Comparison of ENCODE assay signal across 8 cellular contexts in the genomic region with DNA sequence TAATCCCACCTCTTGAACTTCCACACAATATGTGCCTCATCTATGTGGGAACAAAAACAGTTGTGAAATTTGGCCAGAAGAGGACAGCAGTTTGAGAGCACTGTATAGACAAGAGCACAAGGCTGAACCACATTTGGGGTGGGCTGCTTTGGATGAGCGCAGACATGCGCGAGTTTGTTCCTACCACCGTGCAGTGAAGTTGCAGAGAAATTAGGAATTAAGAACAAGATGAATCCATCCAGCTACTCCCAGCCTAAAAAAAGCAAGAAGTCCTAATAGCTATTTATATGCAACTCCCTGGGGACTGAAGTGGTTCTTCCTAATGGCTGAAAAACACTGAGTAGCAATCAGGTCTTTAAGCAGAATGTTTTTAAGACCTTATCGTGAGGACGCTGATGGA. TPM values are rescaled to one million over a fixed set of nuclear protein-coding genes. Genes with fewer than 3 reads are reported as not detected.
DNase-seq lines count a peak whose midpoint lies in the region; ATAC-seq and TF ChIP-seq lines count a peak whose summit lies in the region.

No MANE protein-coding gene starts in this region.

- no peaks in the 10 kb centered on the region for H3K9me3 Mint-ChIP-seq in activated T-cell treated with anti-CD3 and anti-CD28 coated beads, Interleukin-2, amount 50 U/mL, for 72 hours
- no peaks in the 10 kb centered on the region for H3K9me3 Mint-ChIP-seq in activated CD4-positive, alpha-beta memory T cell treated with anti-CD3 and anti-CD28 coated beads, Interleukin-2, amount 10 ng/mL, durations not matched to agents 7 days and 5 days

- TF ChIP-seq CTCF in upper lobe of right lung (IDR thresholded peaks at IDR 0.05) = no peak

- peaks cover 2% of the 10 kb centered on the region for H3K4me1 ChIP-seq in right cardiac atrium (ENCODE audit: control insufficient read depth, insufficient read depth, low read length)
- peaks cover 7% of the 10 kb centered on the region for H3K4me1 ChIP-seq in upper lobe of right lung

- no peak for ATAC-seq in activated T-cell treated with anti-CD3 and anti-CD28 coated beads, Interleukin-2, amount 50 U/mL, for 72 hours (replicated peaks in 1 of 2)
- ATAC-seq in right cardiac atrium = peak in 1 of 2 donors; percentile 17
- no peak for ATAC-seq in upper lobe of right lung
- no peak for ATAC-seq in HG02840 (IDR thresholded peaks at IDR 0.05; ENCODE audit: low FRiP score, unreplicated experiment)

- peaks cover 11% of the 10 kb centered on the region for H3K4me1 Mint-ChIP-seq in activated T-cell treated with anti-CD3 and anti-CD28 coated beads, Interleukin-2, amount 50 U/mL, for 72 hours (ENCODE audit: low read depth)
- peaks cover 35% of the 10 kb centered on the region for H3K4me1 Mint-ChIP-seq in activated CD4-positive, alpha-beta memory T cell treated with anti-CD3 and anti-CD28 coated beads, Interleukin-2, amount 10 ng/mL, durations not matched to agents 7 days and 5 days

- intact Hi-C loops in right cardiac atrium (cut with DNase I) = loop anchor here in 1 of 4 donors (5.0 kb wide), 1 partner anchor 33 kb away; no protein-coding TSS in a partner anchor
- intact Hi-C loops in upper lobe of right lung (cut with DNase I) = no loop called here

- WGBS in right cardiac atrium = 7% methylated on average over 6 of the region's 6 CpGs

- POLR2A ChIA-PET in activated CD4-positive, alpha-beta memory T cell treated with anti-CD3 and anti-CD28 coated beads, Interleukin-2, amount 10 ng/mL, durations not matched to agents 7 days and 5 days (lab: Charles Lee) = interaction anchor here (0.6 to 4.5 kb wide), 8 partner anchors 12 to 37 kb away, joined by 3 to 39 read pairs (median 7); a partner anchor contains a TSS

- no peaks in the 10 kb centered on the region for H3K27me3 ChIP-seq in right cardiac atrium (ENCODE audit: control insufficient read depth, insufficient read depth)
- H3K27me3 ChIP-seq in upper lobe of right lung = no peaks in the 10 kb centered on the region

- H3K4me3 ChIP-seq in right cardiac atrium (ENCODE audit: low read length) (peak overlapping the region; percentile 90), upper lobe of right lung (peak overlapping the region; percentile 55)

- H3K4me3 Mint-ChIP-seq in activated T-cell treated with anti-CD3 and anti-CD28 coated beads, Interleukin-2, amount 50 U/mL, for 72 hours = peak overlapping the region; percentile 75 to 85
- H3K4me3 Mint-ChIP-seq in activated CD4-positive, alpha-beta memory T cell treated with anti-CD3 and anti-CD28 coated beads, Interleukin-2, amount 10 ng/mL, durations not matched to agents 7 days and 5 days = peak overlapping the region; percentile 75

- CTCF ChIA-PET in activated CD4-positive, alpha-beta memory T cell treated with anti-CD3 and anti-CD28 coated beads, Interleukin-2, amount 10 ng/mL, durations not matched to agents 7 days and 5 days (lab: Charles Lee) = interaction anchor here (1.3 to 5.1 kb wide), 10 partner anchors 9 to 93 kb away, joined by 3 to 71 read pairs (median 12); a partner anchor contains a TSS

- H3K27ac ChIP-seq in right cardiac atrium (ENCODE audit: low read length) = no peak overlapping the region
- H3K27ac ChIP-seq in upper lobe of right lung = peak overlapping the region; percentile 87

- H3K9me3 ChIP-seq in right cardiac atrium (ENCODE audit: control insufficient read depth, low read length) (no peaks in the 10 kb centered on the region), upper lobe of right lung (no peaks in the 10 kb centered on the region)

- H3K36me3 ChIP-seq in upper lobe of right lung = no peaks in the 10 kb centered on the region

- H3K27me3 Mint-ChIP-seq in activated T-cell treated with anti-CD3 and anti-CD28 coated beads, Interleukin-2, amount 50 U/mL, for 72 hours (ENCODE audit: low read depth) = peaks cover 30% of the 10 kb centered on the region
- peaks cover 8% of the 10 kb centered on the region for H3K27me3 Mint-ChIP-seq in activated CD4-positive, alpha-beta memory T cell treated with anti-CD3 and anti-CD28 coated beads, Interleukin-2, amount 10 ng/mL, durations not matched to agents 7 days and 5 days

- H3K27ac Mint-ChIP-seq in activated T-cell treated with anti-CD3 and anti-CD28 coated beads, Interleukin-2, amount 50 U/mL, for 72 hours = peak overlapping the region; percentile 70
- no peak overlapping the region for H3K27ac Mint-ChIP-seq in activated CD4-positive, alpha-beta memory T cell treated with anti-CD3 and anti-CD28 coated beads, Interleukin-2, amount 10 ng/mL, durations not matched to agents 7 days and 5 days

- DNase-seq in activated T-cell treated with anti-CD3 and anti-CD28 coated beads, Interleukin-2, amount 50 U/mL, for 72 hours = no peak
- DNase-seq in activated T-cell treated with anti-CD3 and anti-CD28 coated beads for 4 hours (no peak), right cardiac atrium (no peak), upper lobe of right lung (no peak), germinal center (ENCODE audit: low spot score) (no peak), foreskin melanocyte (no peak)
- no peak for DNase-seq in activated CD4-positive, alpha-beta memory T cell treated with anti-CD3 and anti-CD28 coated beads, Interleukin-2, amount 10 ng/mL, durations not matched to agents 7 days and 5 days

- peaks cover 4% of the 10 kb centered on the region in 2 donors for H3K36me3 Mint-ChIP-seq in activated T-cell treated with anti-CD3 and anti-CD28 coated beads, Interleukin-2, amount 50 U/mL, for 72 hours (ENCODE audit: insufficient read depth in 2 of 2)
- peaks cover 15% of the 10 kb centered on the region for H3K36me3 Mint-ChIP-seq in activated CD4-positive, alpha-beta memory T cell treated with anti-CD3 and anti-CD28 coated beads, Interleukin-2, amount 10 ng/mL, durations not matched to agents 7 days and 5 days (ENCODE audit: low read depth)

RNA-seq across cellular contexts. Expression of a gene that starts 1.0 kb away (rescaled TPM):
- 1 to 10 TPM; 6.2 to 8.4 TPM for total RNA-seq in activated T-cell treated with anti-CD3 and anti-CD28 coated beads, Interleukin-2, amount 50 U/mL, for 72 hours
- 10 to 100 TPM; 10.5 to 12.0 TPM for total RNA-seq in activated CD4-positive, alpha-beta memory T cell treated with anti-CD3 and anti-CD28 coated beads, Interleukin-2, amount 10 ng/mL, durations not matched to agents 7 days and 5 days
- total RNA-seq in right cardiac atrium = 10 to 100 TPM in 3 of 4 donors, 1 to 10 TPM in 1; 7.8 to 14.4 (median 11.4) TPM
- polyA plus RNA-seq in right cardiac atrium = 4.7 TPM
- 12.9 TPM for total RNA-seq in upper lobe of right lung

RNA-seq across cellular contexts. Expression of a gene that starts 12.8 kb away (rescaled TPM):
- total RNA-seq in activated T-cell treated with anti-CD3 and anti-CD28 coated beads, Interleukin-2, amount 50 U/mL, for 72 hours = 100 to 1,000 TPM in 1 of 2 donors, 10 to 100 TPM in 1; 92.7 to 111 TPM
- 10 to 100 TPM; 46.8 to 50.4 TPM for total RNA-seq in activated CD4-positive, alpha-beta memory T cell treated with anti-CD3 and anti-CD28 coated beads, Interleukin-2, amount 10 ng/mL, durations not matched to agents 7 days and 5 days
- total RNA-seq in right cardiac atrium = 10 to 100 TPM; 18.7 to 27.0 (median 21.4) TPM
- 14.0 TPM for polyA plus RNA-seq in right cardiac atrium
- total RNA-seq in upper lobe of right lung = 28.7 TPM

RNA-seq across cellular contexts. Expression of a gene that starts 55.4 kb away (rescaled TPM):
- total RNA-seq in activated T-cell treated with anti-CD3 and anti-CD28 coated beads, Interleukin-2, amount 50 U/mL, for 72 hours = 10 to 100 TPM; 29.5 to 37.1 TPM
- total RNA-seq in activated CD4-positive, alpha-beta memory T cell treated with anti-CD3 and anti-CD28 coated beads, Interleukin-2, amount 10 ng/mL, durations not matched to agents 7 days and 5 days = 10 to 100 TPM; 26.5 to 29.8 TPM
- total RNA-seq in right cardiac atrium (10 to 100 TPM; 25.3 to 42.7 (median 35.8) TPM), upper lobe of right lung (45.3 TPM)
- 20.4 TPM for polyA plus RNA-seq in right cardiac atrium
